In genomic region chr11:19958218-19958617, GRCh38 we compare ENCODE assay signal across 20 cellular contexts.
"Had no signal": no experiment of that assay in that cellular context is flagged by ENCODE, and none has a peak within 500 bp of the region (broad histone marks: within the 10 kb centered on the region; RNA-seq: fewer than 3 reads in every experiment).

No MANE protein-coding gene starts in this region.

- H3K4me2 ChIP-seq: neural progenitor cell had no signal

- H2AFZ ChIP-seq: neural progenitor cell had no signal

- H3K4me1 ChIP-seq: prostate gland had no signal

- DNase-seq: activated CD4-positive, alpha-beta memory T cell treated with anti-CD3 and anti-CD28 coated beads, Interleukin-2, amount 10 ng/mL, durations not matched to agents 7 days and 5 days; activated CD4-positive, alpha-beta T cell treated with anti-CD3 and anti-CD28 coated beads for 48 hours; activated CD4-positive, CD25-positive, alpha-beta regulatory T cell; activated CD8-positive, alpha-beta memory T cell treated with anti-CD3 and anti-CD28 coated beads, Interleukin-2, amount 10 ng/mL, durations not matched to agents 7 days and 5 days; activated naive CD4-positive, alpha-beta T cell; anterior cingulate cortex; brain microvascular endothelial cell; effector memory CD4-positive, alpha-beta T cell; foreskin keratinocyte; right cardiac atrium; small intestine; stimulated activated CD4-positive, alpha-beta T cell treated with anti-CD3 and anti-CD28 coated beads, Interleukin-4, amount 100 ng/mL, for 1 hour; stimulated activated naive CD8-positive, alpha-beta T cell treated with anti-CD3 and anti-CD28 coated beads, Interleukin-15, amount 100 ng/mL, for 72 hours; T-cell; trophoblast cell had no signal

- H3K27ac Mint-ChIP-seq: activated CD4-positive, alpha-beta memory T cell treated with anti-CD3 and anti-CD28 coated beads, Interleukin-2, amount 10 ng/mL, durations not matched to agents 7 days and 5 days; activated CD8-positive, alpha-beta memory T cell treated with anti-CD3 and anti-CD28 coated beads, Interleukin-2, amount 10 ng/mL, durations not matched to agents 7 days and 5 days; activated T-helper 17 cell treated with anti-CD3 and anti-CD28 coated beads, Interleukin-2, amount 50 U/mL, for 72 hours; neural progenitor cell; T-cell had no signal

- H3K9me3 ChIP-seq: prostate gland, suprapubic skin had no signal

- H3K4me3 Mint-ChIP-seq: activated CD4-positive, alpha-beta memory T cell treated with anti-CD3 and anti-CD28 coated beads, Interleukin-2, amount 10 ng/mL, durations not matched to agents 7 days and 5 days; activated CD8-positive, alpha-beta memory T cell treated with anti-CD3 and anti-CD28 coated beads, Interleukin-2, amount 10 ng/mL, durations not matched to agents 7 days and 5 days; activated T-helper 17 cell treated with anti-CD3 and anti-CD28 coated beads, Interleukin-2, amount 50 U/mL, for 72 hours; neural progenitor cell; stimulated activated naive CD8-positive, alpha-beta T cell treated with anti-CD3 and anti-CD28 coated beads, Interleukin-15, amount 100 ng/mL, for 72 hours; T-cell had no signal

- ATAC-seq: activated CD8-positive, alpha-beta memory T cell treated with anti-CD3 and anti-CD28 coated beads, Interleukin-2, amount 10 ng/mL, durations not matched to agents 7 days and 5 days; activated T-helper 17 cell treated with anti-CD3 and anti-CD28 coated beads, Interleukin-2, amount 50 U/mL, for 72 hours; foreskin keratinocyte; stimulated activated naive CD8-positive, alpha-beta T cell treated with anti-CD3 and anti-CD28 coated beads, Interleukin-15, amount 100 ng/mL, for 72 hours; T-cell had no signal

- H3K36me3 Mint-ChIP-seq: activated CD8-positive, alpha-beta memory T cell treated with anti-CD3 and anti-CD28 coated beads, Interleukin-2, amount 10 ng/mL, durations not matched to agents 7 days and 5 days; T-cell had no signal

- H3K9me3 Mint-ChIP-seq: activated CD4-positive, alpha-beta memory T cell treated with anti-CD3 and anti-CD28 coated beads, Interleukin-2, amount 10 ng/mL, durations not matched to agents 7 days and 5 days; activated T-helper 17 cell treated with anti-CD3 and anti-CD28 coated beads, Interleukin-2, amount 50 U/mL, for 72 hours; neural progenitor cell; stimulated activated naive CD8-positive, alpha-beta T cell treated with anti-CD3 and anti-CD28 coated beads, Interleukin-15, amount 100 ng/mL, for 72 hours; T-cell had no signal

- H3K4me1 Mint-ChIP-seq: activated CD8-positive, alpha-beta memory T cell treated with anti-CD3 and anti-CD28 coated beads, Interleukin-2, amount 10 ng/mL, durations not matched to agents 7 days and 5 days; activated T-helper 17 cell treated with anti-CD3 and anti-CD28 coated beads, Interleukin-2, amount 50 U/mL, for 72 hours had no signal

- H3K4me3 ChIP-seq: neural progenitor cell, prostate gland, SK-N-MC, suprapubic skin had no signal

- H3K27ac ChIP-seq: brain microvascular endothelial cell, foreskin keratinocyte, neural progenitor cell, prostate gland, SK-N-MC, suprapubic skin had no signal

- H3K36me3 ChIP-seq: brain microvascular endothelial cell, neural progenitor cell, prostate gland, suprapubic skin had no signal

- H3K27me3 ChIP-seq: brain microvascular endothelial cell, foreskin keratinocyte, neural progenitor cell, suprapubic skin had no signal
